27 cellular contexts compared by ENCODE assay signal in genomic region chr16:76390476-76390875, GRCh38.
"Had no signal": no experiment of that assay in that cellular context is flagged by ENCODE, and none has a peak within 500 bp of the region (broad histone marks: within the 10 kb centered on the region; RNA-seq: fewer than 3 reads in every experiment).

No MANE protein-coding gene starts in this region.

- H3K36me3 Mint-ChIP-seq: stimulated activated effector memory CD8-positive, alpha-beta T cell treated with anti-CD3 and anti-CD28 coated beads, Interleukin-12 subunit alpha, Interleukin-12 subunit beta, amount 100 ng/mL, for 72 hours; stimulated activated memory B cell treated with anti-CD40 and anti-IgM and Interleukin-4, amounts not matched to agents 10 μg/mL and 1 μg/mL and 100 μg/mL, for 72 hours; stimulated activated naive B cell treated with anti-CD40 and anti-IgM and Interleukin-4, amounts not matched to agents 10 μg/mL and 1 μg/mL and 100 μg/mL, for 72 hours; type B pancreatic cell had no signal

- ATAC-seq: stimulated activated effector memory CD8-positive, alpha-beta T cell treated with anti-CD3 and anti-CD28 coated beads, Interleukin-12 subunit alpha, Interleukin-12 subunit beta, amount 100 ng/mL, for 72 hours; stimulated activated memory B cell treated with anti-CD40 and anti-IgM and Interleukin-4, amounts not matched to agents 10 μg/mL and 1 μg/mL and 100 μg/mL, for 72 hours; stimulated activated naive B cell treated with anti-CD40 and anti-IgM and Interleukin-4, amounts not matched to agents 10 μg/mL and 1 μg/mL and 100 μg/mL, for 72 hours; stimulated activated naive CD8-positive, alpha-beta T cell treated with anti-CD3 and anti-CD28 coated beads, Interleukin-15, amount 100 ng/mL, for 72 hours; stimulated activated naive CD8-positive, alpha-beta T cell treated with anti-CD3 and anti-CD28 coated beads, Interleukin-15, Interleukin-2, amounts not matched to agents 100 U/mL and 50 U/mL, for 24 hours; upper lobe of right lung had no signal

- H3K36me3 ChIP-seq: stomach, suprapubic skin, thoracic aorta, thyroid gland, tibial artery, tibial nerve, transverse colon, upper lobe of left lung, upper lobe of right lung, uterus, vagina had no signal

- H3K4me3 ChIP-seq: stomach, suprapubic skin, testis, thoracic aorta, thyroid gland, tibial artery, tibial nerve, transverse colon, upper lobe of left lung, upper lobe of right lung, uterus, vagina had no signal

- DNase-seq: stimulated activated CD4-positive, alpha-beta T cell treated with anti-CD3 and anti-CD28 coated beads, Interleukin-2, amount 100 ng/mL, for 48 hours; stimulated activated CD4-positive, alpha-beta T cell treated with anti-CD3 and anti-CD28 coated beads, Interleukin-4, amount 100 ng/mL, for 1 hour; stimulated activated CD4-positive, alpha-beta T cell treated with anti-CD3 and anti-CD28 coated beads, Interleukin-4, amount 100 ng/mL, for 24 hours; stimulated activated CD4-positive, alpha-beta T cell treated with anti-CD3 and anti-CD28 coated beads, Interleukin-4, amount 100 ng/mL, for 4 hours; stimulated activated CD8-positive, alpha-beta memory T cell treated with anti-CD3 and anti-CD28 coated beads, Interleukin-4, amount 100 ng/mL, for 48 hours; stimulated activated naive B cell treated with anti-CD40 and anti-IgM and Interleukin-4, amounts not matched to agents 10 μg/mL and 1 μg/mL and 100 μg/mL, for 72 hours; stimulated activated naive CD4-positive, alpha-beta T cell; stimulated activated naive CD4-positive, alpha-beta T cell treated with Interleukin-2 at 50 U/mL for 16 hours; stimulated activated naive CD8-positive, alpha-beta T cell treated with anti-CD3 and anti-CD28 coated beads, Interleukin-15, amount 100 ng/mL, for 72 hours; stimulated activated naive CD8-positive, alpha-beta T cell treated with anti-CD3 and anti-CD28 coated beads, Interleukin-15, Interleukin-2, amounts not matched to agents 100 U/mL and 50 U/mL, for 24 hours; stomach; substantia nigra; testis; thyroid gland; tibial artery; transverse colon; upper lobe of left lung; upper lobe of right lung; uterus had no signal

- H3K4me1 Mint-ChIP-seq: stimulated activated effector memory CD8-positive, alpha-beta T cell treated with anti-CD3 and anti-CD28 coated beads, Interleukin-12 subunit alpha, Interleukin-12 subunit beta, amount 100 ng/mL, for 72 hours; stimulated activated memory B cell treated with anti-CD40 and anti-IgM and Interleukin-4, amounts not matched to agents 10 μg/mL and 1 μg/mL and 100 μg/mL, for 72 hours; stimulated activated naive B cell treated with anti-CD40 and anti-IgM and Interleukin-4, amounts not matched to agents 10 μg/mL and 1 μg/mL and 100 μg/mL, for 72 hours; stimulated activated naive CD8-positive, alpha-beta T cell treated with anti-CD3 and anti-CD28 coated beads, Interleukin-15, amount 100 ng/mL, for 72 hours had no signal

- H3K4me3 Mint-ChIP-seq: stimulated activated effector memory CD8-positive, alpha-beta T cell treated with anti-CD3 and anti-CD28 coated beads, Interleukin-12 subunit alpha, Interleukin-12 subunit beta, amount 100 ng/mL, for 72 hours; stimulated activated memory B cell treated with anti-CD40 and anti-IgM and Interleukin-4, amounts not matched to agents 10 μg/mL and 1 μg/mL and 100 μg/mL, for 72 hours; stimulated activated naive B cell treated with anti-CD40 and anti-IgM and Interleukin-4, amounts not matched to agents 10 μg/mL and 1 μg/mL and 100 μg/mL, for 72 hours; stimulated activated naive CD8-positive, alpha-beta T cell treated with anti-CD3 and anti-CD28 coated beads, Interleukin-15, amount 100 ng/mL, for 72 hours; stimulated activated naive CD8-positive, alpha-beta T cell treated with anti-CD3 and anti-CD28 coated beads, Interleukin-15, Interleukin-2, amounts not matched to agents 100 ng/mL and 50 ng/mL, for 24 hours; type B pancreatic cell had no signal

- H3K27me3 ChIP-seq: stomach, suprapubic skin, testis, thyroid gland, tibial artery, tibial nerve, transverse colon, upper lobe of left lung, upper lobe of right lung, uterus, vagina had no signal

- H3K27ac ChIP-seq: stomach, suprapubic skin, testis, thoracic aorta, thyroid gland, tibial artery, tibial nerve, transverse colon, upper lobe of left lung, upper lobe of right lung, uterus, vagina had no signal

- H3K27ac Mint-ChIP-seq: stimulated activated effector memory CD8-positive, alpha-beta T cell treated with anti-CD3 and anti-CD28 coated beads, Interleukin-12 subunit alpha, Interleukin-12 subunit beta, amount 100 ng/mL, for 72 hours; stimulated activated memory B cell treated with anti-CD40 and anti-IgM and Interleukin-4, amounts not matched to agents 10 μg/mL and 1 μg/mL and 100 μg/mL, for 72 hours; stimulated activated naive B cell treated with anti-CD40 and anti-IgM and Interleukin-4, amounts not matched to agents 10 μg/mL and 1 μg/mL and 100 μg/mL, for 72 hours; stimulated activated naive CD8-positive, alpha-beta T cell treated with anti-CD3 and anti-CD28 coated beads, Interleukin-15, Interleukin-2, amounts not matched to agents 100 ng/mL and 50 ng/mL, for 24 hours; type B pancreatic cell had no signal

- H3K9me3 ChIP-seq: stomach, suprapubic skin, testis, thoracic aorta, thyroid gland, tibial artery, tibial nerve, transverse colon, upper lobe of left lung, upper lobe of right lung, uterus, vagina had no signal

- H3K4me1 ChIP-seq: stomach, suprapubic skin, testis, thyroid gland, tibial artery, tibial nerve, transverse colon, upper lobe of left lung, upper lobe of right lung, uterus, vagina had no signal

- H3K9me3 Mint-ChIP-seq: stimulated activated memory B cell treated with anti-CD40 and anti-IgM and Interleukin-4, amounts not matched to agents 10 μg/mL and 1 μg/mL and 100 μg/mL, for 72 hours; stimulated activated naive CD8-positive, alpha-beta T cell treated with anti-CD3 and anti-CD28 coated beads, Interleukin-15, Interleukin-2, amounts not matched to agents 100 ng/mL and 50 ng/mL, for 24 hours; type B pancreatic cell had no signal

- H3K27me3 Mint-ChIP-seq: stimulated activated memory B cell treated with anti-CD40 and anti-IgM and Interleukin-4, amounts not matched to agents 10 μg/mL and 1 μg/mL and 100 μg/mL, for 72 hours; stimulated activated naive B cell treated with anti-CD40 and anti-IgM and Interleukin-4, amounts not matched to agents 10 μg/mL and 1 μg/mL and 100 μg/mL, for 72 hours; stimulated activated naive CD8-positive, alpha-beta T cell treated with anti-CD3 and anti-CD28 coated beads, Interleukin-15, amount 100 ng/mL, for 72 hours; stimulated activated naive CD8-positive, alpha-beta T cell treated with anti-CD3 and anti-CD28 coated beads, Interleukin-15, Interleukin-2, amounts not matched to agents 100 ng/mL and 50 ng/mL, for 24 hours; type B pancreatic cell had no signal
